ENCODE assay signal across 29 cellular contexts in the genomic region with DNA sequence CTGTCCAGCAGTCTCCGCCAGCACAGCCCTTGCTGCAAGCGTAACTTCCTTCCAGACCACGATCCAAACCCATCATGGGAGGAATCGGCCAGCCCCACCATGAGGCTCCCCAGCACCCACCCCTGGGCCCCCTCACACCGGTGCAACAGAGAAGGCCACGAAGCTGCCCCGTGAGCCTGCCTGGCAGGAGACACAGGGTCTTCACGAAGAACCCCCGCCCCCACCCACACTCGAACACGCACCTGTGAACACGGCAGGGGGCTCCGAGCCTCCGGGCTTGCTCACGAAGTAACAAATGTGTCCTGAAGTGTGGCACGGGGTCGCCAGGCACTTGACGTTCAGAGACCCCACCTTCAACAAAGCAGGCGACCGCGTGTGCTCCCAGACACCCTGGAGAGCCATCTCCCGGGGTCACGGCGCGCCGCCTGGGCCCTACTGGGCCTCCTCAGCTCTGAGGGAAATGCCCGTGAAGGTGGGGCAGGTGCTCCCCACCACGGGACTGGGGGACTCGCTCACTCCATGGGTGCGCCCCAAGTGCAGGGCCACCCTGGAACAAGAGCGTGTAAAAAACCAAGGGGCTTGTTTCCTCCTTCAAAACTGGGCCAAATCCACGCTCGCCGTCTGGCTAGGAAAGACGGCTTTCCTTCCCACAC. TPM values are rescaled to one million over a fixed set of nuclear protein-coding genes. Genes with fewer than 3 reads are reported as not detected.
"Had no signal": no experiment of that assay in that cellular context is flagged by ENCODE, and none has a peak within 500 bp of the region (broad histone marks: within the 10 kb centered on the region; RNA-seq: fewer than 3 reads in every experiment).

No MANE protein-coding gene starts in this region.

- DNase-seq: activated CD4-positive, alpha-beta T cell treated with anti-CD3 and anti-CD28 coated beads for 4 hours; activated CD8-positive, alpha-beta memory T cell treated with anti-CD3 and anti-CD28 coated beads, Interleukin-2, amount 50 U/mL, for 4 hours; activated CD8-positive, alpha-beta T cell treated with anti-CD3 and anti-CD28 coated beads for 36 hours; activated gamma-delta T cell treated with Interleukin-2 at 50 U/mL for 16 hours; activated naive CD4-positive, alpha-beta T cell treated with anti-CD3 and anti-CD28 coated beads, Interleukin-2, amount 10 ng/mL, durations not matched to agents 7 days and 5 days; activated naive CD8-positive, alpha-beta T cell treated with anti-CD3 and anti-CD28 coated beads for 36 hours; activated T-cell treated with anti-CD3 and anti-CD28 coated beads, Interleukin-2, amount 50 U/mL, for 72 hours; aorta; KBM-7; NCI-H1092; NCI-H1417 treated with DMSO at 0.1 percent for 48 hours; NCI-H1694; NCI-H2029; NCI-H2107; NCI-H2171 treated with DMSO at 0.1 percent for 48 hours; NCI-H226; NCI-H526; NCI-H82; Right ventricle myocardium superior; SJCRH30; SK-N-SH; T-helper 1 cell had no signal

- H3K9me3 ChIP-seq: breast epithelium, SJCRH30, SK-N-SH had no signal

- H3K27me3 ChIP-seq: breast epithelium, SJCRH30 had no signal

- H3K27ac Mint-ChIP-seq: activated CD8-positive, alpha-beta T cell treated with anti-CD3 and anti-CD28 coated beads for 36 hours; activated naive CD8-positive, alpha-beta T cell treated with anti-CD3 and anti-CD28 coated beads for 36 hours; activated T-cell treated with anti-CD3 and anti-CD28 coated beads, Interleukin-2, amount 50 U/mL, for 72 hours; activated T-helper 2 cell treated with anti-CD3 and anti-CD28 coated beads, Interferon-gamma antibody, Interleukin-2, Interleukin-4, amounts not matched to agents 10 μg/mL and 5 μg/mL and 100 μg/mL, durations not matched to agents 14 hours and 24 hours and 36 hours had no signal

- H3K4me1 ChIP-seq: breast epithelium, SJCRH30 had no signal

- H3K9me3 Mint-ChIP-seq: activated CD8-positive, alpha-beta T cell treated with anti-CD3 and anti-CD28 coated beads for 36 hours; activated naive CD4-positive, alpha-beta T cell treated with anti-CD3 and anti-CD28 coated beads, Interleukin-2, amount 10 ng/mL, durations not matched to agents 7 days and 5 days; activated naive CD8-positive, alpha-beta T cell treated with anti-CD3 and anti-CD28 coated beads for 36 hours; activated T-cell treated with anti-CD3 and anti-CD28 coated beads, Interleukin-2, amount 50 U/mL, for 72 hours; activated T-helper 2 cell treated with anti-CD3 and anti-CD28 coated beads, Interferon-gamma antibody, Interleukin-2, Interleukin-4, amounts not matched to agents 10 μg/mL and 5 μg/mL and 100 μg/mL, durations not matched to agents 14 hours and 24 hours and 36 hours had no signal

- H3K9ac ChIP-seq: SK-N-SH had no signal

- H3K27me3 Mint-ChIP-seq: activated CD8-positive, alpha-beta T cell treated with anti-CD3 and anti-CD28 coated beads for 36 hours; activated naive CD4-positive, alpha-beta T cell treated with anti-CD3 and anti-CD28 coated beads, Interleukin-2, amount 10 ng/mL, durations not matched to agents 7 days and 5 days; activated naive CD8-positive, alpha-beta T cell treated with anti-CD3 and anti-CD28 coated beads for 36 hours had no signal

- H3K4me3 Mint-ChIP-seq: activated CD8-positive, alpha-beta T cell treated with anti-CD3 and anti-CD28 coated beads for 36 hours; activated naive CD4-positive, alpha-beta T cell treated with anti-CD3 and anti-CD28 coated beads, Interleukin-2, amount 10 ng/mL, durations not matched to agents 7 days and 5 days; activated naive CD8-positive, alpha-beta T cell treated with anti-CD3 and anti-CD28 coated beads for 36 hours; activated T-cell treated with anti-CD3 and anti-CD28 coated beads, Interleukin-2, amount 50 U/mL, for 72 hours had no signal

- ATAC-seq: activated CD4-positive, CD25-positive, alpha-beta regulatory T cell treated with anti-CD3 and anti-CD28 coated beads, Interleukin-2, amount 50 U/mL, for 24 hours; activated CD8-positive, alpha-beta T cell treated with anti-CD3 and anti-CD28 coated beads for 36 hours; activated T-cell treated with anti-CD3 and anti-CD28 coated beads, Interleukin-2, amount 50 U/mL, for 72 hours had no signal

- H3K27ac ChIP-seq: breast epithelium, SJCRH30, VCaP had no signal

- H3K36me3 ChIP-seq: SJCRH30 had no signal

- H3K4me3 ChIP-seq: breast epithelium, SJCRH30 had no signal

- H3K4me2 ChIP-seq: SK-N-SH had no signal

RNA-seq across cellular contexts. Expression of a gene that starts 25.5 kb away (rescaled TPM):
- total RNA-seq: activated CD8-positive, alpha-beta T cell treated with anti-CD3 and anti-CD28 coated beads for 36 hours; activated naive CD8-positive, alpha-beta T cell treated with anti-CD3 and anti-CD28 coated beads for 36 hours; activated T-helper 2 cell treated with anti-CD3 and anti-CD28 coated beads, Interferon-gamma antibody, Interleukin-2, Interleukin-4, amounts not matched to agents 10 μg/mL and 5 μg/mL and 100 μg/mL, durations not matched to agents 14 hours and 24 hours and 36 hours; aorta; LHCN-M2; NCI-H460; RPMI7951; SJCRH30 had no signal
